Comparison of ENCODE assay signal across 8 cellular contexts in the genomic region with DNA sequence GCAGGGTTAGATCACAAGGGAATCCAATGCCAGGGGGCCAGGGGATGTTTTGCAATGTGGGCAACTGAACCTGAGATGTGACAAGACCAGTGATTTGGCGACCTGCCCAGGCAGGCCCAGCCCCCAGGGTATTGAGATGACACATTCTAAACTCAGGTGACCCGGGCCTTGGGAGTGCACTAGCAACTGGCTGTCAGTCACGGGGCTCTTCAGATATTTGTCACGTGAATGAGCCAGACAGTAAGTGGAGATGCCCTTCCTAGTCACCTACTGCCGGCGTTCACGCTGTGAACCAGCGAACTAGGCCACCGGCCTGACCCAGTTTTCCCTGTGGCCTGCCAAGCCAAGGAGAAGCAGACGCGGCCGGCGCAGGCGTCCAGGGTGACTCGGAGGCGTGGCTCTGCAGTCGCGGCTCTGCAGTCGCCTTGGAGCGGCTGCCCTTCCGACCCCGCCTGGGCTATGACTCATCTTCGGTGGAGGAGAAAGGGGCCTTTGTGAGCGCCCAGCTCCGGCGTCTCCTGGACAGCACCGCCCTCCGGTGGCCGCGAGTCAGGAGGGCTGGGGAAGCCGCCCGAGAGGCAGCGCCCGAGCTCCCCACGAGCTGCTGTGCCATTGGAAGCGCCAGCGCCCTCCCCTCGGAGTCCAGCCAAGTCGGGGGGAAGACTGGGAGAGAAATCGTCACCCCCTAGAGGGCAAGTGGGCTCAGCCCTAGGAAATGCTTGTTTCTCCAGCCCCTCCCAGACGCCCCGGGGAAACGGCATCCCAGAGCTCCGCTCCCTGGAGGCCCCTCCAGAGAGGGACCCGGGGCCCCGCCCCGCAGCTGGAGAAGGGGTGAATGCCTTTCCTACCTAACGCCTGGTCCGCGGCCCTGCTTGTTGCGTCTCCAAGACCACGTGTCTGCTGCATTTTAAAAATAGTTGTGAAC. TPM values are rescaled to one million over a fixed set of nuclear protein-coding genes. Genes with fewer than 3 reads are reported as not detected.
DNase-seq lines count a peak whose midpoint lies in the region; ATAC-seq lines count a peak whose summit lies in the region.

No MANE protein-coding gene starts in this region.

- DNase-seq in COLO668 (lab: John Stamatoyannopoulos, UW; ENCODE audit: unreplicated experiment) (peak; percentile 94), HPDE6-E6E7 (ENCODE audit: extremely low spot score) (peak; percentile 93), NOMO-1 treated with DMSO at 0.1 percent for 48 hours (lab: John Stamatoyannopoulos, UW; ENCODE audit: unreplicated experiment) (peak; percentile 96)
- DNase-seq in activated CD8-positive, alpha-beta memory T cell treated with anti-CD3 and anti-CD28 coated beads, Interleukin-2, amount 10 ng/mL, durations not matched to agents 7 days and 5 days = peak; percentile 95
- peak; percentile 71 for DNase-seq in stimulated activated CD8-positive, alpha-beta memory T cell treated with anti-CD3 and anti-CD28 coated beads, Interleukin-15, amount 100 ng/mL, for 24 hours (ENCODE audit: low read depth)

- CTCF ChIA-PET in activated CD8-positive, alpha-beta memory T cell treated with anti-CD3 and anti-CD28 coated beads, Interleukin-2, amount 10 ng/mL, durations not matched to agents 7 days and 5 days (lab: Charles Lee) = interaction anchor here (0.6 to 5.8 kb wide), 36 partner anchors 9 to 473 kb away, joined by 3 to 139 read pairs (median 4); a partner anchor contains a TSS

- peaks cover 28% of the 10 kb centered on the region for H3K4me1 Mint-ChIP-seq in activated CD8-positive, alpha-beta memory T cell treated with anti-CD3 and anti-CD28 coated beads, Interleukin-2, amount 10 ng/mL, durations not matched to agents 7 days and 5 days

- no peaks in the 10 kb centered on the region for H3K27me3 ChIP-seq in endocrine pancreas (ENCODE audit: control insufficient read depth, insufficient read depth, low read length)

- peak; percentile 87 for ATAC-seq in GM19467 (IDR thresholded peaks at IDR 0.05; ENCODE audit: unreplicated experiment)
- ATAC-seq in activated CD8-positive, alpha-beta memory T cell treated with anti-CD3 and anti-CD28 coated beads, Interleukin-2, amount 10 ng/mL, durations not matched to agents 7 days and 5 days = peak; percentile 96

- peak overlapping the region; percentile 71 for H3K9ac ChIP-seq in endocrine pancreas (ENCODE audit: control insufficient read depth, insufficient read depth, low read length)

- H3K4me3 ChIP-seq in endocrine pancreas (ENCODE audit: control insufficient read depth, insufficient read depth, low read length) = peak overlapping the region; percentile 85
- peak overlapping the region; percentile 34 for H3K4me3 ChIP-seq in mesodermal cell (ENCODE audit: extremely low read depth, insufficient read depth, low read length, poor library complexity, severe bottlenecking)

- no peaks in the 10 kb centered on the region for H3K27me3 Mint-ChIP-seq in activated CD8-positive, alpha-beta memory T cell treated with anti-CD3 and anti-CD28 coated beads, Interleukin-2, amount 10 ng/mL, durations not matched to agents 7 days and 5 days

- H3K4me3 Mint-ChIP-seq in activated CD8-positive, alpha-beta memory T cell treated with anti-CD3 and anti-CD28 coated beads, Interleukin-2, amount 10 ng/mL, durations not matched to agents 7 days and 5 days = peak overlapping the region; percentile 76

- peak overlapping the region; percentile 79 for H3K27ac Mint-ChIP-seq in activated CD8-positive, alpha-beta memory T cell treated with anti-CD3 and anti-CD28 coated beads, Interleukin-2, amount 10 ng/mL, durations not matched to agents 7 days and 5 days

- H3K27ac ChIP-seq in mesodermal cell (ENCODE audit: low read depth, low read length, severe bottlenecking) = peak overlapping the region; percentile 82

- WGBS in mesodermal cell (ENCODE audit: insufficient coverage in 2 of 2), 2 experiments = 1 to 2% methylated on average over 41 to 44 of the region's 52 CpGs

- H3K36me3 ChIP-seq in endocrine pancreas (ENCODE audit: control insufficient read depth, insufficient read depth, low read length) (no peaks in the 10 kb centered on the region), mesodermal cell (ENCODE audit: control insufficient read depth, insufficient read depth, low read length) (no peaks in the 10 kb centered on the region)

- H3K36me3 Mint-ChIP-seq in activated CD8-positive, alpha-beta memory T cell treated with anti-CD3 and anti-CD28 coated beads, Interleukin-2, amount 10 ng/mL, durations not matched to agents 7 days and 5 days = no peaks in the 10 kb centered on the region

- H3K4me1 ChIP-seq in endocrine pancreas (ENCODE audit: control insufficient read depth, insufficient read depth, low read length) (no peaks in the 10 kb centered on the region), mesodermal cell (ENCODE audit: control insufficient read depth, insufficient read depth, low read length, poor library complexity, severe bottlenecking) (peaks cover 5% of the 10 kb centered on the region)

- H3K9me3 ChIP-seq in endocrine pancreas (ENCODE audit: control insufficient read depth, low read length) (no peaks in the 10 kb centered on the region), mesodermal cell (ENCODE audit: control insufficient read depth, low read length) (no peaks in the 10 kb centered on the region)

- no peaks in the 10 kb centered on the region for H3K9me3 Mint-ChIP-seq in activated CD8-positive, alpha-beta memory T cell treated with anti-CD3 and anti-CD28 coated beads, Interleukin-2, amount 10 ng/mL, durations not matched to agents 7 days and 5 days (ENCODE audit: low read depth)

RNA-seq across cellular contexts. Expression of a gene that starts 38.8 kb away (rescaled TPM):
- 100 to 1,000 TPM; 109 to 177 TPM for total RNA-seq in activated CD8-positive, alpha-beta memory T cell treated with anti-CD3 and anti-CD28 coated beads, Interleukin-2, amount 10 ng/mL, durations not matched to agents 7 days and 5 days
- polyA plus RNA-seq in mesodermal cell (2013, experiment 1 of 2) = 201 TPM
- polyA plus RNA-seq in mesodermal cell (2013, experiment 2 of 2) = 190 TPM

Comparison
In these comparisons a context has a peak if more than half of its experiments do, and no peak if none do; other contexts are left out.
1. Peak in every context shown above with its lines: DNase-seq, ATAC-seq, H3K4me3 ChIP-seq and H3K27ac ChIP-seq.